Comparison of ENCODE assay signal across 23 cellular contexts in genomic region chr3:139377378-139377777, GRCh38.
"Had no signal": no experiment of that assay in that cellular context is flagged by ENCODE, and none has a peak within 500 bp of the region (broad histone marks: within the 10 kb centered on the region; RNA-seq: fewer than 3 reads in every experiment).

No MANE protein-coding gene starts in this region.

- H2AFZ ChIP-seq: hepatocyte had no signal

- H3K4me3 ChIP-seq: hepatocyte, psoas muscle, right lobe of liver, testis, tibial nerve, upper lobe of right lung, vagina had no signal

- H3K4me2 ChIP-seq: hepatocyte had no signal

- FAIRE-seq: endothelial cell of umbilical vein, kidney had no signal

- H3K4me1 ChIP-seq: foreskin keratinocyte, psoas muscle, testis, upper lobe of right lung had no signal

- DNase-seq: dermis blood vessel endothelial cell; endodermal cell; foreskin keratinocyte; head of caudate nucleus; kidney; left cardiac atrium; left ventricle myocardium superior; mesendoderm; naive B cell; nephron progenitor cell; psoas muscle; retina; right lobe of liver; stimulated activated CD4-positive, alpha-beta T cell treated with anti-CD3 and anti-CD28 coated beads, Interleukin-2, amount 100 ng/mL, for 24 hours; stimulated activated CD4-positive, alpha-beta T cell treated with anti-CD3 and anti-CD28 coated beads, Interleukin-4, amount 100 ng/mL, for 4 hours; stimulated activated naive B cell treated with anti-CD40 and anti-IgM and Interleukin-4, amounts not matched to agents 10 μg/mL and 1 μg/mL and 100 μg/mL, for 72 hours; stimulated activated naive CD8-positive, alpha-beta T cell treated with anti-CD3 and anti-CD28 coated beads, Interleukin-15, amount 100 ng/mL, for 72 hours; testis; upper lobe of right lung had no signal

- H3K9me3 Mint-ChIP-seq: endodermal cell; naive B cell; nephron progenitor cell; stimulated activated naive B cell treated with anti-CD40 and anti-IgM and Interleukin-4, amounts not matched to agents 10 μg/mL and 1 μg/mL and 100 μg/mL, for 72 hours; stimulated activated naive CD8-positive, alpha-beta T cell treated with anti-CD3 and anti-CD28 coated beads, Interleukin-15, amount 100 ng/mL, for 72 hours had no signal

- H3K4me3 Mint-ChIP-seq: endodermal cell; naive B cell; nephron progenitor cell; stimulated activated naive B cell treated with anti-CD40 and anti-IgM and Interleukin-4, amounts not matched to agents 10 μg/mL and 1 μg/mL and 100 μg/mL, for 72 hours; stimulated activated naive CD8-positive, alpha-beta T cell treated with anti-CD3 and anti-CD28 coated beads, Interleukin-15, amount 100 ng/mL, for 72 hours had no signal

- ATAC-seq: foreskin keratinocyte; left cardiac atrium; left ventricle myocardium superior; psoas muscle; stimulated activated naive B cell treated with anti-CD40 and anti-IgM and Interleukin-4, amounts not matched to agents 10 μg/mL and 1 μg/mL and 100 μg/mL, for 72 hours; stimulated activated naive CD8-positive, alpha-beta T cell treated with anti-CD3 and anti-CD28 coated beads, Interleukin-15, amount 100 ng/mL, for 72 hours; upper lobe of right lung had no signal

- H3K27ac ChIP-seq: foreskin keratinocyte, hepatocyte, psoas muscle, right lobe of liver, testis, tibial nerve, upper lobe of right lung, vagina had no signal

- H3K27me3 Mint-ChIP-seq: naive B cell; stimulated activated naive B cell treated with anti-CD40 and anti-IgM and Interleukin-4, amounts not matched to agents 10 μg/mL and 1 μg/mL and 100 μg/mL, for 72 hours; stimulated activated naive CD8-positive, alpha-beta T cell treated with anti-CD3 and anti-CD28 coated beads, Interleukin-15, amount 100 ng/mL, for 72 hours had no signal

- H3K27me3 ChIP-seq: foreskin keratinocyte, hepatocyte, right lobe of liver, testis, tibial nerve, upper lobe of right lung, vagina had no signal

- H3K27ac Mint-ChIP-seq: endodermal cell; nephron progenitor cell; stimulated activated naive B cell treated with anti-CD40 and anti-IgM and Interleukin-4, amounts not matched to agents 10 μg/mL and 1 μg/mL and 100 μg/mL, for 72 hours; stimulated activated naive CD8-positive, alpha-beta T cell treated with anti-CD3 and anti-CD28 coated beads, Interleukin-15, amount 100 ng/mL, for 72 hours had no signal

- H3K9me3 ChIP-seq: psoas muscle, right lobe of liver, testis, tibial nerve, upper lobe of right lung, vagina had no signal

- H3K4me1 Mint-ChIP-seq: nephron progenitor cell had no signal
